9 cellular contexts compared by ENCODE assay signal in the genomic region with DNA sequence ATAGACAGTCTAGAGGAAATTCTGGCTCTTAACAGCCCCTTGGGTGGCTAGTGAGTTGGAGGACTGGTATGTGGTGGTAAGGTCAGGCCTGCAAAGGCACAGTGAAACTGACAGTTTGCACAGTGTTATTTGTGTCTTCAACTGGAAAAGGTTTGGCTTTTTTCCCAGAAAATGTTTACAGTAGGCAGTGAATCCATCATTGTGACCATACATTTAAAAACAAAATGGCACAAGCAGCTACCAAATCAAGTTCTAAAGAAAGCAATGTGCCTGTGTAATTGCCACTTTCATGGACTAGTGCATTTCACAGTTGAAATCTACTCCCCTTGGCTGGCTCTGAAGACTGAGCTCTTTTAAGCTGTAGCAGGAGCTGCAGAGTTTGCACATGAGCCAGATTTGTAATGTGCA. TPM values are rescaled to one million over a fixed set of nuclear protein-coding genes. Genes with fewer than 3 reads are reported as not detected.
A peak's percentile ranks its signal among the peaks of the same experiment; 100 is the strongest.
DNase-seq lines count a peak whose midpoint lies in the region; ATAC-seq and TF ChIP-seq lines count a peak whose summit lies in the region.
"Had no signal": no experiment of that assay in that cellular context is flagged by ENCODE, and none has a peak within 500 bp of the region (broad histone marks: within the 10 kb centered on the region; RNA-seq: fewer than 3 reads in every experiment).

No MANE protein-coding gene starts in this region.

- ATAC-seq in esophagus mucosa (peak; percentile 17), GM18505 (IDR thresholded peaks at IDR 0.05; ENCODE audit: unreplicated experiment) (no peak), GM19455 (IDR thresholded peaks at IDR 0.05; ENCODE audit: unreplicated experiment) (no peak)

- TF ChIP-seq POLR2A in GM18505 (IDR thresholded peaks at IDR 0.05; ENCODE audit: borderline replicate concordance, extremely low read depth, insufficient read depth, insufficient read length) = no peak

- DNase-seq in H4 (ENCODE audit: low spot score) (peak; percentile 94), NCI-H446 treated with DMSO at 0.1 percent for 48 hours (lab: John Stamatoyannopoulos, UW) (peak; percentile 99), renal cortical epithelial cell (ENCODE audit: low read depth) (peak; percentile 95), T-helper 9 cell (no peak), NCI-H82 treated with DMSO at 0.1 percent for 48 hours (lab: John Stamatoyannopoulos, UW; ENCODE audit: unreplicated experiment) (no peak)

RNA-seq across cellular contexts. Expression of gene ATPAF1, which starts 24.8 kb away (rescaled TPM):
- total RNA-seq in H4 (2014; rRNA removed; shearing (Covaris generic)) = 73.0 and 82.3 TPM in 2 replicates
- total RNA-seq in esophagus mucosa (24.2 TPM), renal cortical epithelial cell (36.8 and 49.9 TPM in 2 replicates)

RNA-seq across cellular contexts. Expression of gene MOB3C, which starts 26.8 kb away (rescaled TPM):
- 4.3 and 6.6 TPM in 2 replicates for total RNA-seq in H4 (2014; rRNA removed; shearing (Covaris generic))
- total RNA-seq in esophagus mucosa (13.9 TPM), renal cortical epithelial cell (7.6 and 11.5 TPM in 2 replicates)

RNA-seq across cellular contexts. Expression of gene TEX38, which starts 28.3 kb away (rescaled TPM):
- total RNA-seq in H4 (2014; rRNA removed; shearing (Covaris generic)) = not detected in 2 replicates
- total RNA-seq in esophagus mucosa (not detected), renal cortical epithelial cell (not detected in 2 replicates)
- total RNA-seq: subcutaneous adipose tissue had no signal

RNA-seq across cellular contexts. Expression of gene MKNK1, which starts 39.3 kb away (rescaled TPM):
- total RNA-seq in H4 (2014; rRNA removed; shearing (Covaris generic)) = 21.8 and 23.2 TPM in 2 replicates
- total RNA-seq in esophagus mucosa (31.3 TPM), renal cortical epithelial cell (17.7 and 20.0 TPM in 2 replicates)

Comparison
In these comparisons a context has a peak if more than half of its experiments do, and no peak if none do; other contexts are left out.
1. DNase-seq: peak in H4 (single experiment), NCI-H446 treated with DMSO at 0.1 percent for 48 hours (single experiment) and renal cortical epithelial cell (single experiment); none in T-helper 9 cell (single experiment) and NCI-H82 treated with DMSO at 0.1 percent for 48 hours (single experiment).